In the genomic region with DNA sequence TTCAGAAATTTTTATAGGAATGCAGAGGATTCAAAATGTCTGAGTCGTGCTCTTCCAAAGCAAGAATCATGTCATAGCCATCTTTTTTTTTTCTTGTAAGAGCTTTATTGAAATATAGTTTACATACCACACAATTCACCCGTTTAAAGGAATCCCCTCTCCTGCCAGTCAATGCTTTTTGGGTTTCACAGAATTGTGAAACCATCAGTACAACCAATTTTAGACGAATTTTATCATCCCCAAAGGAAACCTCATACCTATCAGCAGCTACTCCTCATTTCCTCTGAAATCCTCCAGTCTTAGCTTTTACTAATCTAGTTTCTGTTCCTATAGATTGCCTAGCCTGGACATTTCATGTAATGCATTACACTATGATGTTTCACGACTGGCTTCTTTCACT, we compare ENCODE assay signal across 16 cellular contexts. TPM values are rescaled to one million over a fixed set of nuclear protein-coding genes. Genes with fewer than 3 reads are reported as not detected.
DNase-seq lines count a peak whose midpoint lies in the region; ATAC-seq and TF ChIP-seq lines count a peak whose summit lies in the region.
"Had no signal": no experiment of that assay in that cellular context is flagged by ENCODE, and none has a peak within 500 bp of the region (broad histone marks: within the 10 kb centered on the region; RNA-seq: fewer than 3 reads in every experiment).

No MANE protein-coding gene starts in this region.

- no peaks in the 10 kb centered on the region for H3K36me3 Mint-ChIP-seq in activated naive CD4-positive, alpha-beta T cell treated with anti-CD3 and anti-CD28 coated beads for 36 hours (ENCODE audit: low read depth)
- H3K36me3 Mint-ChIP-seq in activated naive CD8-positive, alpha-beta T cell treated with anti-CD3 and anti-CD28 coated beads for 36 hours: no peaks in the 10 kb centered on the region
- H3K36me3 Mint-ChIP-seq in stimulated activated naive B cell treated with anti-CD40 and anti-IgM and Interleukin-4, amounts not matched to agents 10 μg/mL and 1 μg/mL and 100 μg/mL, for 72 hours: no peaks in the 10 kb centered on the region

- CTCF ChIA-PET in activated naive CD4-positive, alpha-beta T cell treated with anti-CD3 and anti-CD28 coated beads for 36 hours (lab: Charles Lee): interaction anchor here (0.6 to 1.4 kb wide), 4 partner anchors 22 to 283 kb away, joined by 3 to 5 read pairs (median 4); no protein-coding TSS in a partner anchor

- intact Hi-C loops in activated naive CD4-positive, alpha-beta T cell treated with anti-CD3 and anti-CD28 coated beads for 36 hours (cut with micrococcal nuclease): loop anchor here (1.0 to 5.0 kb wide), 6 partner anchors 71 to 315 kb away; partner anchors contain the start of gene TBCCD1

- TF ChIP-seq POLR2A in upper lobe of left lung (IDR thresholded peaks at IDR 0.05): no peak

- no peak for TF ChIP-seq EP300 in upper lobe of left lung (IDR thresholded peaks at IDR 0.05)

- H3K4me3 ChIP-seq in SJSA1 (no peak overlapping the region), upper lobe of left lung (no peak overlapping the region)
- H3K4me3 ChIP-seq: Peyer's patch, prostate gland had no signal

- no peaks in the 10 kb centered on the region for H3K27me3 ChIP-seq in SJSA1 (replicated peaks)
- no peaks in the 10 kb centered on the region for H3K27me3 ChIP-seq in upper lobe of left lung
- H3K27me3 ChIP-seq: Peyer's patch had no signal

- H3K27ac Mint-ChIP-seq in activated naive CD4-positive, alpha-beta T cell treated with anti-CD3 and anti-CD28 coated beads for 36 hours: peak overlapping the region; percentile 81
- peak overlapping the region; percentile 73 for H3K27ac Mint-ChIP-seq in activated naive CD8-positive, alpha-beta T cell treated with anti-CD3 and anti-CD28 coated beads for 36 hours
- peak overlapping the region; percentile 72 for H3K27ac Mint-ChIP-seq in stimulated activated naive B cell treated with anti-CD40 and anti-IgM and Interleukin-4, amounts not matched to agents 10 μg/mL and 1 μg/mL and 100 μg/mL, for 72 hours
- H3K27ac Mint-ChIP-seq: WTC11 had no signal

- DNase-seq in activated naive CD4-positive, alpha-beta T cell treated with anti-CD3 and anti-CD28 coated beads for 36 hours: peak; percentile 9
- DNase-seq in activated naive CD4-positive, alpha-beta T cell treated with anti-CD3 and anti-CD28 coated beads, Interleukin-2, amount 50 U/mL, for 16 hours: no peak
- DNase-seq in SJSA1 (ENCODE audit: low read depth in 1 of 2, low spot score in 2 of 2) (no peak), SHP77 treated with DMSO at 0.1 percent for 48 hours (lab: John Stamatoyannopoulos, UW) (no peak), upper lobe of left lung (no peak)
- no peak for DNase-seq in activated naive CD8-positive, alpha-beta T cell treated with anti-CD3 and anti-CD28 coated beads for 36 hours
- DNase-seq in stimulated activated naive B cell treated with anti-CD40 and anti-IgM and Interleukin-4, amounts not matched to agents 10 μg/mL and 1 μg/mL and 100 μg/mL, for 72 hours: no peak
- DNase-seq: DMS79 treated with DMSO at 0.1 percent for 48 hours; Peyer's patch; stimulated activated CD4-positive, alpha-beta T cell treated with anti-CD3 and anti-CD28 coated beads, Interleukin-1b, Interleukin-23, amount 100 ng/mL, for 48 hours had no signal

- no peaks in the 10 kb centered on the region for H3K9me3 Mint-ChIP-seq in activated naive CD4-positive, alpha-beta T cell treated with anti-CD3 and anti-CD28 coated beads for 36 hours
- H3K9me3 Mint-ChIP-seq in activated naive CD8-positive, alpha-beta T cell treated with anti-CD3 and anti-CD28 coated beads for 36 hours: no peaks in the 10 kb centered on the region
- no peaks in the 10 kb centered on the region for H3K9me3 Mint-ChIP-seq in stimulated activated naive B cell treated with anti-CD40 and anti-IgM and Interleukin-4, amounts not matched to agents 10 μg/mL and 1 μg/mL and 100 μg/mL, for 72 hours

- WGBS in upper lobe of left lung, 2 donors: 54 to 61% methylated on average over 4 of the region's 4 CpGs

- TF ChIP-seq CTCF in upper lobe of left lung (IDR thresholded peaks at IDR 0.05): no peak

- peaks cover 56% of the 10 kb centered on the region for H3K4me1 Mint-ChIP-seq in activated naive CD4-positive, alpha-beta T cell treated with anti-CD3 and anti-CD28 coated beads for 36 hours (ENCODE audit: low read depth)
- H3K4me1 Mint-ChIP-seq in activated naive CD8-positive, alpha-beta T cell treated with anti-CD3 and anti-CD28 coated beads for 36 hours: peaks cover 33% of the 10 kb centered on the region
- peaks cover 7 to 18% of the 10 kb centered on the region in 2 donors for H3K4me1 Mint-ChIP-seq in stimulated activated naive B cell treated with anti-CD40 and anti-IgM and Interleukin-4, amounts not matched to agents 10 μg/mL and 1 μg/mL and 100 μg/mL, for 72 hours

- H3K4me3 Mint-ChIP-seq in activated naive CD4-positive, alpha-beta T cell treated with anti-CD3 and anti-CD28 coated beads for 36 hours: no peak overlapping the region
- no peak overlapping the region for H3K4me3 Mint-ChIP-seq in activated naive CD8-positive, alpha-beta T cell treated with anti-CD3 and anti-CD28 coated beads for 36 hours
- H3K4me3 Mint-ChIP-seq in stimulated activated naive B cell treated with anti-CD40 and anti-IgM and Interleukin-4, amounts not matched to agents 10 μg/mL and 1 μg/mL and 100 μg/mL, for 72 hours: peak overlapping the region in 1 of 2 donors; percentile 23
- H3K4me3 Mint-ChIP-seq: WTC11 had no signal

- peak; percentile 60 to 67 for ATAC-seq in stimulated activated naive B cell treated with anti-CD40 and anti-IgM and Interleukin-4, amounts not matched to agents 10 μg/mL and 1 μg/mL and 100 μg/mL, for 72 hours (replicated peaks)
- ATAC-seq in upper lobe of left lung (ENCODE audit: low FRiP score in 2 of 2): no peak
- no peak for ATAC-seq in GM21619 (IDR thresholded peaks at IDR 0.05; ENCODE audit: unreplicated experiment)
- ATAC-seq: WTC11 had no signal

- peak overlapping the region; percentile 38 for H3K27ac ChIP-seq in SJSA1
- H3K27ac ChIP-seq in upper lobe of left lung: no peak overlapping the region
- H3K27ac ChIP-seq: Peyer's patch, prostate gland had no signal

- no peaks in the 10 kb centered on the region for H3K27me3 Mint-ChIP-seq in activated naive CD4-positive, alpha-beta T cell treated with anti-CD3 and anti-CD28 coated beads for 36 hours (ENCODE audit: low read depth)
- H3K27me3 Mint-ChIP-seq in activated naive CD8-positive, alpha-beta T cell treated with anti-CD3 and anti-CD28 coated beads for 36 hours: no peaks in the 10 kb centered on the region
- H3K27me3 Mint-ChIP-seq in stimulated activated naive B cell treated with anti-CD40 and anti-IgM and Interleukin-4, amounts not matched to agents 10 μg/mL and 1 μg/mL and 100 μg/mL, for 72 hours: peaks cover 5 to 19% of the 10 kb centered on the region in 2 donors

- H3K36me3 ChIP-seq in SJSA1: no peaks in the 10 kb centered on the region
- H3K36me3 ChIP-seq in upper lobe of left lung: no peaks in the 10 kb centered on the region
- H3K36me3 ChIP-seq: Peyer's patch, prostate gland had no signal

- H3K9me3 ChIP-seq in SJSA1 (replicated peaks): no peaks in the 10 kb centered on the region
- H3K9me3 ChIP-seq in upper lobe of left lung: no peaks in the 10 kb centered on the region
- H3K9me3 ChIP-seq: Peyer's patch, prostate gland had no signal

- peaks cover 17% of the 10 kb centered on the region for H3K4me1 ChIP-seq in SJSA1 (replicated peaks)
- no peaks in the 10 kb centered on the region for H3K4me1 ChIP-seq in upper lobe of left lung
- H3K4me1 ChIP-seq: Peyer's patch, prostate gland had no signal

RNA-seq across cellular contexts. Expression of gene ADIPOQ, which starts 39.6 kb away (rescaled TPM):
- total RNA-seq in activated naive CD4-positive, alpha-beta T cell treated with anti-CD3 and anti-CD28 coated beads for 36 hours: not detected
- total RNA-seq in SJSA1 (2014; rRNA removed; shearing (Covaris generic)): not detected in 2 replicates
- not detected for total RNA-seq in activated naive CD8-positive, alpha-beta T cell treated with anti-CD3 and anti-CD28 coated beads for 36 hours
- total RNA-seq in upper lobe of left lung: under 1 TPM in 1 of 6 donors, not detected in 5; 0.20 TPM
- total RNA-seq: dermis blood vessel endothelial cell, fibroblast of villous mesenchyme, M059J, prostate gland, WTC11 had no signal

RNA-seq across cellular contexts. Expression of gene ST6GAL1, which starts 48.2 kb away (rescaled TPM):
- total RNA-seq in activated naive CD4-positive, alpha-beta T cell treated with anti-CD3 and anti-CD28 coated beads for 36 hours: 10 to 100 TPM; 76.2 to 78.0 TPM
- 0.03 and 0.11 TPM in 2 replicates for total RNA-seq in SJSA1 (2014; rRNA removed; shearing (Covaris generic))
- 10 to 100 TPM; 97.4 to 98.8 TPM for total RNA-seq in activated naive CD8-positive, alpha-beta T cell treated with anti-CD3 and anti-CD28 coated beads for 36 hours
- total RNA-seq in upper lobe of left lung: 100 to 1,000 TPM in 2 of 6 donors, 10 to 100 TPM in 4; 72.6 to 141 (median 93.3) TPM

Comparison
In these comparisons a context has a peak if more than half of its experiments do, and no peak if none do; other contexts are left out.
1. ATAC-seq: peak in stimulated activated naive B cell treated with anti-CD40 and anti-IgM and Interleukin-4, amounts not matched to agents 10 μg/mL and 1 μg/mL and 100 μg/mL, for 72 hours (2 of 2); none in upper lobe of left lung (0 of 2) and GM21619 (single experiment).
2. RNA of gene ST6GAL1, which starts 48.2 kb away (total RNA-seq): 97.4 to 98.8 TPM in activated naive CD8-positive, alpha-beta T cell treated with anti-CD3 and anti-CD28 coated beads for 36 hours, 72.6 to 141 TPM in upper lobe of left lung and 76.2 to 78.0 TPM in activated naive CD4-positive, alpha-beta T cell treated with anti-CD3 and anti-CD28 coated beads for 36 hours; 0.03 to 0.11 TPM in SJSA1; every median in the first group is over 10 times any median in the second.
3. Peak in every context shown above with its lines, with median percentiles within 50 percentile points of each other: H3K27ac Mint-ChIP-seq.